1 cellular context compared by ENCODE assay signal in genomic region chr2:86035883-86036789, GRCh38.
TF ChIP-seq lines count a peak whose summit lies in the region.

No MANE protein-coding gene starts in this region.

TF ChIP-seq in GM12878, 131 proteins besides CTCF, POLR2A, EP300 and RAD21 (continued from another document and continues in another):
- TF ChIP-seq, protein P1, sequence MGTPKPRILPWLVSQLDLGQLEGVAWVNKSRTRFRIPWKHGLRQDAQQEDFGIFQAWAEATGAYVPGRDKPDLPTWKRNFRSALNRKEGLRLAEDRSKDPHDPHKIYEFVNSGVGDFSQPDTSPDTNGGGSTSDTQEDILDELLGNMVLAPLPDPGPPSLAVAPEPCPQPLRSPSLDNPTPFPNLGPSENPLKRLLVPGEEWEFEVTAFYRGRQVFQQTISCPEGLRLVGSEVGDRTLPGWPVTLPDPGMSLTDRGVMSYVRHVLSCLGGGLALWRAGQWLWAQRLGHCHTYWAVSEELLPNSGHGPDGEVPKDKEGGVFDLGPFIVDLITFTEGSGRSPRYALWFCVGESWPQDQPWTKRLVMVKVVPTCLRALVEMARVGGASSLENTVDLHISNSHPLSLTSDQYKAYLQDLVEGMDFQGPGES (IDR thresholded peaks at IDR 0.05) = 0 out of 2 replicates have a peak, but pooled peaks have one; percentile 21
- 0 out of 2 replicates have a peak, but pooled peaks have one; percentile 43 for TF ChIP-seq ATF7 (IDR thresholded peaks at IDR 0.05; ENCODE audit: low read depth)
- TF ChIP-seq, protein P2, sequence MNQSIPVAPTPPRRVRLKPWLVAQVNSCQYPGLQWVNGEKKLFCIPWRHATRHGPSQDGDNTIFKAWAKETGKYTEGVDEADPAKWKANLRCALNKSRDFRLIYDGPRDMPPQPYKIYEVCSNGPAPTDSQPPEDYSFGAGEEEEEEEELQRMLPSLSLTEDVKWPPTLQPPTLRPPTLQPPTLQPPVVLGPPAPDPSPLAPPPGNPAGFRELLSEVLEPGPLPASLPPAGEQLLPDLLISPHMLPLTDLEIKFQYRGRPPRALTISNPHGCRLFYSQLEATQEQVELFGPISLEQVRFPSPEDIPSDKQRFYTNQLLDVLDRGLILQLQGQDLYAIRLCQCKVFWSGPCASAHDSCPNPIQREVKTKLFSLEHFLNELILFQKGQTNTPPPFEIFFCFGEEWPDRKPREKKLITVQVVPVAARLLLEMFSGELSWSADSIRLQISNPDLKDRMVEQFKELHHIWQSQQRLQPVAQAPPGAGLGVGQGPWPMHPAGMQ (IDR thresholded peaks at IDR 0.05; ENCODE audit: borderline replicate concordance) = no peak
- TF ChIP-seq, protein P3, sequence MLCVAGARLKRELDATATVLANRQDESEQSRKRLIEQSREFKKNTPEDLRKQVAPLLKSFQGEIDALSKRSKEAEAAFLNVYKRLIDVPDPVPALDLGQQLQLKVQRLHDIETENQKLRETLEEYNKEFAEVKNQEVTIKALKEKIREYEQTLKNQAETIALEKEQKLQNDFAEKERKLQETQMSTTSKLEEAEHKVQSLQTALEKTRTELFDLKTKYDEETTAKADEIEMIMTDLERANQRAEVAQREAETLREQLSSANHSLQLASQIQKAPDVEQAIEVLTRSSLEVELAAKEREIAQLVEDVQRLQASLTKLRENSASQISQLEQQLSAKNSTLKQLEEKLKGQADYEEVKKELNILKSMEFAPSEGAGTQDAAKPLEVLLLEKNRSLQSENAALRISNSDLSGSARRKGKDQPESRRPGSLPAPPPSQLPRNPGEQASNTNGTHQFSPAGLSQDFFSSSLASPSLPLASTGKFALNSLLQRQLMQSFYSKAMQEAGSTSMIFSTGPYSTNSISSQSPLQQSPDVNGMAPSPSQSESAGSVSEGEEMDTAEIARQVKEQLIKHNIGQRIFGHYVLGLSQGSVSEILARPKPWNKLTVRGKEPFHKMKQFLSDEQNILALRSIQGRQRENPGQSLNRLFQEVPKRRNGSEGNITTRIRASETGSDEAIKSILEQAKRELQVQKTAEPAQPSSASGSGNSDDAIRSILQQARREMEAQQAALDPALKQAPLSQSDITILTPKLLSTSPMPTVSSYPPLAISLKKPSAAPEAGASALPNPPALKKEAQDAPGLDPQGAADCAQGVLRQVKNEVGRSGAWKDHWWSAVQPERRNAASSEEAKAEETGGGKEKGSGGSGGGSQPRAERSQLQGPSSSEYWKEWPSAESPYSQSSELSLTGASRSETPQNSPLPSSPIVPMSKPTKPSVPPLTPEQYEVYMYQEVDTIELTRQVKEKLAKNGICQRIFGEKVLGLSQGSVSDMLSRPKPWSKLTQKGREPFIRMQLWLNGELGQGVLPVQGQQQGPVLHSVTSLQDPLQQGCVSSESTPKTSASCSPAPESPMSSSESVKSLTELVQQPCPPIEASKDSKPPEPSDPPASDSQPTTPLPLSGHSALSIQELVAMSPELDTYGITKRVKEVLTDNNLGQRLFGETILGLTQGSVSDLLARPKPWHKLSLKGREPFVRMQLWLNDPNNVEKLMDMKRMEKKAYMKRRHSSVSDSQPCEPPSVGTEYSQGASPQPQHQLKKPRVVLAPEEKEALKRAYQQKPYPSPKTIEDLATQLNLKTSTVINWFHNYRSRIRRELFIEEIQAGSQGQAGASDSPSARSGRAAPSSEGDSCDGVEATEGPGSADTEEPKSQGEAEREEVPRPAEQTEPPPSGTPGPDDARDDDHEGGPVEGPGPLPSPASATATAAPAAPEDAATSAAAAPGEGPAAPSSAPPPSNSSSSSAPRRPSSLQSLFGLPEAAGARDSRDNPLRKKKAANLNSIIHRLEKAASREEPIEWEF (IDR thresholded peaks at IDR 0.05; ENCODE audit: insufficient replicate concordance, low read depth, low read length) = no peak
- TF ChIP-seq CHD1 (IDR thresholded peaks at IDR 0.05; ENCODE audit: low read depth, low read length) = 0 out of 2 replicates have a peak, but pooled peaks have one; percentile 60
- TF ChIP-seq, protein P4, sequence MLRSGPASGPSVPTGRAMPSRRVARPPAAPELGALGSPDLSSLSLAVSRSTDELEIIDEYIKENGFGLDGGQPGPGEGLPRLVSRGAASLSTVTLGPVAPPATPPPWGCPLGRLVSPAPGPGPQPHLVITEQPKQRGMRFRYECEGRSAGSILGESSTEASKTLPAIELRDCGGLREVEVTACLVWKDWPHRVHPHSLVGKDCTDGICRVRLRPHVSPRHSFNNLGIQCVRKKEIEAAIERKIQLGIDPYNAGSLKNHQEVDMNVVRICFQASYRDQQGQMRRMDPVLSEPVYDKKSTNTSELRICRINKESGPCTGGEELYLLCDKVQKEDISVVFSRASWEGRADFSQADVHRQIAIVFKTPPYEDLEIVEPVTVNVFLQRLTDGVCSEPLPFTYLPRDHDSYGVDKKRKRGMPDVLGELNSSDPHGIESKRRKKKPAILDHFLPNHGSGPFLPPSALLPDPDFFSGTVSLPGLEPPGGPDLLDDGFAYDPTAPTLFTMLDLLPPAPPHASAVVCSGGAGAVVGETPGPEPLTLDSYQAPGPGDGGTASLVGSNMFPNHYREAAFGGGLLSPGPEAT (IDR thresholded peaks at IDR 0.05; ENCODE audit: low read depth) = peak; percentile 75
- 0 out of 2 replicates have a peak, but pooled peaks have one; percentile 41 for TF ChIP-seq CBX5 (IDR thresholded peaks at IDR 0.05; ENCODE audit: low read depth)
- peak in 1 of 2 experiments; percentile 86; a peak in 2 of 4 replicates for TF ChIP-seq ETV6 (conservative IDR thresholded peaks at IDR 0.05 in 1 of 2, IDR thresholded peaks at IDR 0.05 in 1 of 2; ENCODE audit: borderline replicate concordance in 1 of 2, low read depth in 1 of 2)
- no peak for TF ChIP-seq NR2C2 (IDR thresholded peaks at IDR 0.05; ENCODE audit: borderline replicate concordance, control insufficient read depth, insufficient read length, low read depth)
- no peak for TF ChIP-seq ELK1 (IDR thresholded peaks at IDR 0.05; ENCODE audit: low read depth, low read length)
- TF ChIP-seq ZNF24 (IDR thresholded peaks at IDR 0.05) = no peak; the same call in 1 of the 2 replicates
- peak; percentile 49 for TF ChIP-seq NR2F1 (conservative IDR thresholded peaks at IDR 0.05)
- TF ChIP-seq SPI1 (IDR thresholded peaks at IDR 0.05; ENCODE audit: borderline replicate concordance, insufficient read depth, low read depth, low read length) = peak; percentile 82
- TF ChIP-seq STAT1 (conservative IDR thresholded peaks at IDR 0.05) = no peak
- peak; percentile 97 for TF ChIP-seq ASH2L (IDR thresholded peaks at IDR 0.05; ENCODE audit: borderline replicate concordance, low read depth)
- TF ChIP-seq MTA2 (IDR thresholded peaks at IDR 0.05; ENCODE audit: low read depth) = peak; percentile 51; the same call in 1 of the 2 replicates
- no peak for TF ChIP-seq KAT2A (conservative IDR thresholded peaks at IDR 0.05; ENCODE audit: control insufficient read depth, low read depth, low read length)
- no peak for TF ChIP-seq FOXK2 (IDR thresholded peaks at IDR 0.05)
- no peak for TF ChIP-seq CEBPB (IDR thresholded peaks at IDR 0.05; ENCODE audit: borderline replicate concordance in 1 of 2, low read depth in 2 of 2, low read length in 2 of 2)
- no peak; the same call in 1 of the 2 replicates for TF ChIP-seq TBL1XR1 (IDR thresholded peaks at IDR 0.05; ENCODE audit: low read depth, low read length)
- no peak for TF ChIP-seq PRDM15 (CRISPR knock-in tag; IDR thresholded peaks at IDR 0.05)
- peak; percentile 98 for TF ChIP-seq TCF12 (IDR thresholded peaks at IDR 0.05; ENCODE audit: low read depth, low read length)
- peak; percentile 71; the same call in 1 of the 2 replicates for TF ChIP-seq MLLT1 (IDR thresholded peaks at IDR 0.05)
- TF ChIP-seq NFYA (IDR thresholded peaks at IDR 0.05; ENCODE audit: borderline replicate concordance, low read depth, low read length) = no peak
- TF ChIP-seq E2F4 (IDR thresholded peaks at IDR 0.05; ENCODE audit: low read depth, low read length) = no peak
- no peak for TF ChIP-seq PML (IDR thresholded peaks at IDR 0.05; ENCODE audit: low read length)
- TF ChIP-seq, protein P5, sequence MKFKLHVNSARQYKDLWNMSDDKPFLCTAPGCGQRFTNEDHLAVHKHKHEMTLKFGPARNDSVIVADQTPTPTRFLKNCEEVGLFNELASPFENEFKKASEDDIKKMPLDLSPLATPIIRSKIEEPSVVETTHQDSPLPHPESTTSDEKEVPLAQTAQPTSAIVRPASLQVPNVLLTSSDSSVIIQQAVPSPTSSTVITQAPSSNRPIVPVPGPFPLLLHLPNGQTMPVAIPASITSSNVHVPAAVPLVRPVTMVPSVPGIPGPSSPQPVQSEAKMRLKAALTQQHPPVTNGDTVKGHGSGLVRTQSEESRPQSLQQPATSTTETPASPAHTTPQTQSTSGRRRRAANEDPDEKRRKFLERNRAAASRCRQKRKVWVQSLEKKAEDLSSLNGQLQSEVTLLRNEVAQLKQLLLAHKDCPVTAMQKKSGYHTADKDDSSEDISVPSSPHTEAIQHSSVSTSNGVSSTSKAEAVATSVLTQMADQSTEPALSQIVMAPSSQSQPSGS (IDR thresholded peaks at IDR 0.05; ENCODE audit: low read length) = no peak; the same call in 1 of the 2 replicates
- TF ChIP-seq FOXM1 (IDR thresholded peaks at IDR 0.05; ENCODE audit: low read depth, low read length) = no peak
- no peak for TF ChIP-seq BMI1 (IDR thresholded peaks at IDR 0.05; ENCODE audit: borderline replicate concordance)
- TF ChIP-seq, protein P6, sequence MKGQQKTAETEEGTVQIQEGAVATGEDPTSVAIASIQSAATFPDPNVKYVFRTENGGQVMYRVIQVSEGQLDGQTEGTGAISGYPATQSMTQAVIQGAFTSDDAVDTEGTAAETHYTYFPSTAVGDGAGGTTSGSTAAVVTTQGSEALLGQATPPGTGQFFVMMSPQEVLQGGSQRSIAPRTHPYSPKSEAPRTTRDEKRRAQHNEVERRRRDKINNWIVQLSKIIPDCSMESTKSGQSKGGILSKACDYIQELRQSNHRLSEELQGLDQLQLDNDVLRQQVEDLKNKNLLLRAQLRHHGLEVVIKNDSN (IDR thresholded peaks at IDR 0.05; ENCODE audit: borderline replicate concordance, extremely low read length, insufficient read depth, low read depth, low read length) = peak; percentile 54
- TF ChIP-seq CHD2 (IDR thresholded peaks at IDR 0.05; ENCODE audit: borderline replicate concordance, low read depth, low read length) = peak; percentile 40; the same call in 1 of the 2 replicates
- peak; percentile 92 for TF ChIP-seq RAD51 (IDR thresholded peaks at IDR 0.05)
- TF ChIP-seq ESRRA (IDR thresholded peaks at IDR 0.05; ENCODE audit: low read length) = 0 out of 2 replicates have a peak, but pooled peaks have one; percentile 67
- no peak for TF ChIP-seq ZNF384 (IDR thresholded peaks at IDR 0.05; ENCODE audit: borderline replicate concordance, low read depth, low read length)
- TF ChIP-seq MYB (IDR thresholded peaks at IDR 0.05; ENCODE audit: borderline replicate concordance, low read depth, low read length) = no peak; the same call in 1 of the 2 replicates
